Comparison of ENCODE assay signal across 23 cellular contexts in the genomic region with DNA sequence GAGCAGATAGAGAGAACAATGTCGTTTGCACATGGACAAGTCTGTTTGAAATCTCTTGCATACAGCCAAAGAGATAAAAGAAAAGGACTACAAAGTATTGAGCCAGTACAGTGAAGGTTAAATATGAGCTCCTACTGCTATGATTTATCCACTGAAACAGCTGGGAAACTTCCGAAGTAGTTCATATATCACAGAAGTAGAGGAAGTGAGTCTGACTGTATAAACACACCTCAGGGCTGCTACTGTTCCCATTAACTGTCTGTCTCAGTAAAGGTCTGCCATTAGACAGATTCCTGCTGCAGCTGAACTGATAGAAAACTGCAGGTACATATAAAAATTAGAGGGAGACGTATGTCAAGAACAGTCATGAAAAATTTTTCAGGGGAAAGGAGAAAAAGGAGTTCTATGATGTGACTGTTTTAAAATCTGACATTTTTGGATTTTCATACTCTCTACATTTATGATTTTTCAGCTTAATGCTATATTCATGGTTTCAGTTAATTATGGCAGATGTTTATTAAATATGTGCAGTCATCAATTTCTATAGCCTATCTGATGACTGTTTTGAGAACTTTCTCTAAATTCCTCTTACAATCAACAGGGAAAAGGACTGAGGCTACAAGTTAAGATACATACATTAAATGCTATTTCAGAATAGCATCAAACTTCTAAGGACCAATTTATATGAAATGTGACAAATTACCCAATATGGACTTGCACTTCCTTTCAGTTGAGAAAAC.
A peak's percentile ranks its signal among the peaks of the same experiment; 100 is the strongest.
DNase-seq lines count a peak whose midpoint lies in the region; ATAC-seq and TF ChIP-seq lines count a peak whose summit lies in the region.
"Had no signal": no experiment of that assay in that cellular context is flagged by ENCODE, and none has a peak within 500 bp of the region (broad histone marks: within the 10 kb centered on the region; RNA-seq: fewer than 3 reads in every experiment).

No MANE protein-coding gene starts in this region.

- peaks cover 4% of the 10 kb centered on the region for H3K4me1 ChIP-seq in Loucy (ENCODE audit: insufficient read depth, low read length, poor library complexity, severe bottlenecking)
- H3K4me1 ChIP-seq: psoas muscle had no signal

- no peaks in the 10 kb centered on the region for H3K36me3 ChIP-seq in Loucy (ENCODE audit: insufficient read depth, low read length)
- H3K36me3 ChIP-seq: HAP-1 had no signal

- peaks cover 3% of the 10 kb centered on the region; the same call in 1 of the 2 replicates for H3K9me3 ChIP-seq in Loucy (ENCODE audit: insufficient read depth, low read depth, low read length)
- H3K9me3 ChIP-seq: psoas muscle had no signal

- peaks cover 14% of the 10 kb centered on the region for H3K9me3 Mint-ChIP-seq in osteocyte (ENCODE audit: unreplicated experiment)

- H3K27ac Mint-ChIP-seq in osteocyte (ENCODE audit: unreplicated experiment) = peak overlapping the region; percentile 25
- H3K27ac Mint-ChIP-seq: activated CD4-positive, alpha-beta memory T cell treated with anti-CD3 and anti-CD28 coated beads for 36 hours; CD14-positive monocyte; dendritic cell treated with granulocyte-macrophage colony-stimulating factor and Interleukin-4, amounts not matched to agents 40 ng/mL and 50 ng/mL, for 4 days; stimulated activated naive B cell treated with anti-CD40 and anti-IgM and Interleukin-4, amounts not matched to agents 10 μg/mL and 1 μg/mL and 100 μg/mL, for 72 hours had no signal

- peaks cover 25% of the 10 kb centered on the region for H3K4me1 Mint-ChIP-seq in osteocyte (ENCODE audit: unreplicated experiment)
- H3K4me1 Mint-ChIP-seq: CD14-positive monocyte; stimulated activated naive B cell treated with anti-CD40 and anti-IgM and Interleukin-4, amounts not matched to agents 10 μg/mL and 1 μg/mL and 100 μg/mL, for 72 hours had no signal

- no peaks in the 10 kb centered on the region for H3K27me3 Mint-ChIP-seq in osteocyte (ENCODE audit: unreplicated experiment)
- H3K27me3 Mint-ChIP-seq: activated CD4-positive, alpha-beta memory T cell treated with anti-CD3 and anti-CD28 coated beads for 36 hours; dendritic cell treated with granulocyte-macrophage colony-stimulating factor and Interleukin-4, amounts not matched to agents 40 ng/mL and 50 ng/mL, for 4 days; stimulated activated naive B cell treated with anti-CD40 and anti-IgM and Interleukin-4, amounts not matched to agents 10 μg/mL and 1 μg/mL and 100 μg/mL, for 72 hours had no signal

- H3K4me2 ChIP-seq in Loucy (ENCODE audit: low read depth, low read length, poor library complexity, severe bottlenecking) = peak overlapping the region; percentile 3

- no peaks in the 10 kb centered on the region for H3K27me3 ChIP-seq in Loucy (ENCODE audit: insufficient read depth, low read length, poor library complexity, severe bottlenecking)

- DNase-seq in SHP77 treated with DMSO at 0.1 percent for 48 hours (lab: John Stamatoyannopoulos, UW) = peak; percentile 19
- DNase-seq in SHP77 (lab: John Stamatoyannopoulos, UW) = no peak
- DNase-seq in dermis blood vessel endothelial cell = peak; percentile 67
- no peak for DNase-seq in osteocyte (ENCODE audit: extremely low spot score, unreplicated experiment)
- DNase-seq in NCI-H524 treated with DMSO at 0.1 percent for 48 hours (lab: John Stamatoyannopoulos, UW) = no peak
- DNase-seq in stimulated activated CD4-positive, alpha-beta T cell treated with anti-CD3 and anti-CD28 coated beads, Interleukin-2, amount 100 ng/mL, for 48 hours = no peak
- DNase-seq: activated CD4-positive, alpha-beta memory T cell treated with anti-CD3 and anti-CD28 coated beads for 36 hours; activated CD4-positive, CD25-positive, alpha-beta regulatory T cell; activated gamma-delta T cell; NCI-H1930; NCI-H524; psoas muscle; stimulated activated CD4-positive, alpha-beta T cell treated with anti-CD3 and anti-CD28 coated beads, Interleukin-2, amount 100 ng/mL, for 24 hours; stimulated activated naive B cell treated with anti-CD40 and anti-IgM and Interleukin-4, amounts not matched to agents 10 μg/mL and 1 μg/mL and 100 μg/mL, for 72 hours; SW 1271 had no signal

- no peak overlapping the region for H3K9ac ChIP-seq in Loucy (ENCODE audit: low read depth, low read length, poor library complexity, severe bottlenecking)

- peak overlapping the region; percentile 55 for H2AFZ ChIP-seq in Loucy (ENCODE audit: low read length)

- no peak overlapping the region for H3K4me3 ChIP-seq in Loucy (ENCODE audit: low read length, poor library complexity, severe bottlenecking)
- H3K4me3 ChIP-seq: HAP-1, psoas muscle, skin epidermis had no signal

- no peak for ATAC-seq in GM21526 (IDR thresholded peaks at IDR 0.05; ENCODE audit: low FRiP score, unreplicated experiment)
- ATAC-seq: psoas muscle, Right ventricle myocardium inferior had no signal

- H3K79me2 ChIP-seq in Loucy (ENCODE audit: insufficient read depth, low read length) = no peaks in the 10 kb centered on the region

- H3K36me3 Mint-ChIP-seq in osteocyte (ENCODE audit: unreplicated experiment) = no peaks in the 10 kb centered on the region
- H3K36me3 Mint-ChIP-seq: activated CD4-positive, alpha-beta memory T cell treated with anti-CD3 and anti-CD28 coated beads for 36 hours; CD14-positive monocyte; stimulated activated naive B cell treated with anti-CD40 and anti-IgM and Interleukin-4, amounts not matched to agents 10 μg/mL and 1 μg/mL and 100 μg/mL, for 72 hours had no signal

- no peaks in the 10 kb centered on the region for H4K20me1 ChIP-seq in Loucy (ENCODE audit: insufficient read depth, low read length, poor library complexity, severe bottlenecking)

- TF ChIP-seq CTCF in Loucy (conservative IDR thresholded peaks at IDR 0.05; ENCODE audit: low read length) = no peak
- no peak for TF ChIP-seq CTCF in osteocyte (IDR thresholded peaks at IDR 0.05)

- H3F3A ChIP-seq in Loucy (ENCODE audit: low read depth) = no peaks in the 10 kb centered on the region

- H3K4me3 Mint-ChIP-seq in osteocyte (ENCODE audit: unreplicated experiment) = no peak overlapping the region
- H3K4me3 Mint-ChIP-seq: activated CD4-positive, alpha-beta memory T cell treated with anti-CD3 and anti-CD28 coated beads for 36 hours; CD14-positive monocyte; dendritic cell treated with granulocyte-macrophage colony-stimulating factor and Interleukin-4, amounts not matched to agents 40 ng/mL and 50 ng/mL, for 4 days; neural crest cell; stimulated activated naive B cell treated with anti-CD40 and anti-IgM and Interleukin-4, amounts not matched to agents 10 μg/mL and 1 μg/mL and 100 μg/mL, for 72 hours had no signal

- H3K9me2 ChIP-seq in Loucy (replicated peaks; ENCODE audit: low read depth, low read length) = no peaks in the 10 kb centered on the region

Comparison
In these comparisons a context has a peak if more than half of its experiments do, and no peak if none do; other contexts are left out.
1. DNase-seq: peak in SHP77 treated with DMSO at 0.1 percent for 48 hours (single experiment) and dermis blood vessel endothelial cell (single experiment); none in SHP77 (0 of 2), osteocyte (single experiment), NCI-H524 treated with DMSO at 0.1 percent for 48 hours (single experiment) and stimulated activated CD4-positive, alpha-beta T cell treated with anti-CD3 and anti-CD28 coated beads, Interleukin-2, amount 100 ng/mL, for 48 hours (0 of 2).